ENCODE assay signal across 1 cellular context in the genomic region with DNA sequence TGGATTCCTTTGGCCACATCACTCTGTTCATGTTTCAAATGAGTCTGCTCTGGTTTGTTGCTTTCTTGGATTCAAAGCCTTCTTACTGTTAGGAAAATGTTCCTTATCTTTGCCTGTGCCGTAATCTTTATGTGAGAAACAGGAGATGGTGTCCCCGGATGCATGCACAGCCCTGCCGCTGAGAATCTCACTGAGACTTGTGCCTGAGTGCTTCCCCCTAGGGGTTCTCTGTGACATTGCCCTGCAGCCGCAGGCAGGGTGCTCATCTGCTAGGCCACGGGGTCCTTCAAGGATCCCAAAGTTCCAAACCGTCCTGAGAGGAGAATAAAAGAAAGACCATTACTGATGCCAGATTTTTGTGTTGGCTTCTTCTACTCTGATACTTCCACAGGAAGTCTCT.
A peak's percentile ranks its signal among the peaks of the same experiment; 100 is the strongest.
TF ChIP-seq lines count a peak whose summit lies in the region.

No MANE protein-coding gene starts in this region.

TF ChIP-seq in K562, 482 proteins besides CTCF, POLR2A, EP300 and RAD21 (continued from another document):
- TF ChIP-seq, protein P1, sequence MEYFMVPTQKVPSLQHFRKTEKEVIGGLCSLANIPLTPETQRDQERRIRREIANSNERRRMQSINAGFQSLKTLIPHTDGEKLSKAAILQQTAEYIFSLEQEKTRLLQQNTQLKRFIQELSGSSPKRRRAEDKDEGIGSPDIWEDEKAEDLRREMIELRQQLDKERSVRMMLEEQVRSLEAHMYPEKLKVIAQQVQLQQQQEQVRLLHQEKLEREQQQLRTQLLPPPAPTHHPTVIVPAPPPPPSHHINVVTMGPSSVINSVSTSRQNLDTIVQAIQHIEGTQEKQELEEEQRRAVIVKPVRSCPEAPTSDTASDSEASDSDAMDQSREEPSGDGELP (CRISPR knock-in tag; IDR thresholded peaks at IDR 0.05; ENCODE audit: borderline replicate concordance) = 0 out of 2 replicates have a peak, but pooled peaks have one; percentile 18
- TF ChIP-seq BCOR (IDR thresholded peaks at IDR 0.05) (no peak), SMC3 (conservative IDR thresholded peaks at IDR 0.05; ENCODE audit: insufficient read depth, low read depth, low read length) (peak; percentile 51; the same call in 1 of the 2 replicates), NELFE (IDR thresholded peaks at IDR 0.05; ENCODE audit: insufficient read depth, insufficient read length) (no peak)
